Comparison of ENCODE assay signal across 15 cellular contexts in genomic region chr17:44569459-44569858, GRCh38. TPM values are rescaled to one million over a fixed set of nuclear protein-coding genes. Genes with fewer than 3 reads are reported as not detected.
DNase-seq lines count a peak whose midpoint lies in the region; ATAC-seq, FAIRE-seq and TF ChIP-seq lines count a peak whose summit lies in the region.
"Had no signal": no experiment of that assay in that cellular context is flagged by ENCODE, and none has a peak within 500 bp of the region (broad histone marks: within the 10 kb centered on the region; RNA-seq: fewer than 3 reads in every experiment).

No MANE protein-coding gene starts in this region.

- H3K9ac ChIP-seq in IMR-90 (ENCODE audit: low read depth, low read length) (0 out of 2 replicates have a peak overlapping the region, but pooled peaks have one; percentile 40), astrocyte (ENCODE audit: low read length) (peak overlapping the region; percentile 52)

- in situ Hi-C loops in IMR-90 (cut with MboI; ENCODE audit: low sequenced_read_pairs): no loop called here

- no peak overlapping the region for H3K4ac ChIP-seq in IMR-90 (ENCODE audit: low read depth, low read length)

- no CpG with 5 or more reads among the region's 6 CpGs for WGBS in IMR-90 (ENCODE audit: extremely low coverage in 2 of 2, insufficient read length in 1 of 2), 2 experiments

- no peak for ATAC-seq in IMR-90 (ENCODE audit: low read depth)
- no peak for ATAC-seq in stimulated activated naive CD8-positive, alpha-beta T cell treated with anti-CD3 and anti-CD28 coated beads, Interleukin-15, amount 100 ng/mL, for 72 hours
- ATAC-seq: body of pancreas had no signal

- no peaks in the 10 kb centered on the region for H3K36me3 ChIP-seq in IMR-90 (ENCODE audit: control insufficient read depth, insufficient read depth, low read length)
- no peaks in the 10 kb centered on the region for H3K36me3 ChIP-seq in astrocyte (ENCODE audit: insufficient read depth, low read length)
- no peaks in the 10 kb centered on the region for H3K36me3 ChIP-seq in right atrium auricular region
- H3K36me3 ChIP-seq: sigmoid colon, thoracic aorta had no signal

- peak overlapping the region; percentile 31 for H3K4me2 ChIP-seq in IMR-90 (ENCODE audit: low read depth, low read length)
- H3K4me2 ChIP-seq in astrocyte (ENCODE audit: low read length): peak overlapping the region; percentile 77

- POLR2A ChIA-PET in AG04450 (lab: Yijun Ruan, JAX): interaction anchor here (0.7 to 1.5 kb wide), 2 partner anchors 12 to 30 kb away, joined by 4 to 8 read pairs; partner anchors contain the start of gene FZD2
- POLR2A ChIA-PET in IMR-90 (lab: Charles Lee; ENCODE audit: unreplicated experiment): no interaction called here

- peaks cover 0 to 8% of the 10 kb centered on the region in 2 experiments; a peak in 2 of 4 replicates for H3K79me1 ChIP-seq in IMR-90 (ENCODE audit: low read depth in 1 of 2, low read length in 2 of 2)

- H3K9me3 Mint-ChIP-seq in astrocyte (ENCODE audit: unreplicated experiment) (no peaks in the 10 kb centered on the region), nephron progenitor cell (peaks cover 30% of the 10 kb centered on the region)
- H3K9me3 Mint-ChIP-seq in stimulated activated naive CD8-positive, alpha-beta T cell treated with anti-CD3 and anti-CD28 coated beads, Interleukin-15, amount 100 ng/mL, for 72 hours: peaks cover 7 to 15% of the 10 kb centered on the region in 2 donors

- H3K27ac Mint-ChIP-seq in astrocyte (ENCODE audit: unreplicated experiment) (no peak overlapping the region), nephron progenitor cell (peak overlapping the region; percentile 84)
- H3K27ac Mint-ChIP-seq in stimulated activated naive CD8-positive, alpha-beta T cell treated with anti-CD3 and anti-CD28 coated beads, Interleukin-15, amount 100 ng/mL, for 72 hours: peak overlapping the region in 1 of 2 donors; percentile 67

- H4K20me1 ChIP-seq in IMR-90 (ENCODE audit: insufficient read depth, low read length) (no peaks in the 10 kb centered on the region), astrocyte (ENCODE audit: insufficient read depth, low read length) (no peaks in the 10 kb centered on the region)

- no peak overlapping the region for H3K56ac ChIP-seq in IMR-90 (ENCODE audit: extremely low read depth, insufficient read depth, low read length)

- no peak overlapping the region for H2AK9ac ChIP-seq in IMR-90 (replicated peaks; ENCODE audit: low read depth, low read length, poor library complexity)

- H3K4me1 ChIP-seq in IMR-90 (ENCODE audit: control insufficient read depth, insufficient read depth, low read length) (no peaks in the 10 kb centered on the region), astrocyte (ENCODE audit: insufficient read depth, low read length) (no peaks in the 10 kb centered on the region), right atrium auricular region (no peaks in the 10 kb centered on the region)
- H3K4me1 ChIP-seq: body of pancreas, sigmoid colon had no signal

- DNase-seq in AG04450 (ENCODE audit: low read depth, low spot score) (no peak), IMR-90 (no peak), astrocyte (ENCODE audit: low read depth) (no peak), nephron progenitor cell (no peak), GOT3 (lab: John Stamatoyannopoulos, UW) (no peak), right atrium auricular region (ENCODE audit: low spot score) (no peak), NCI-H524 treated with DMSO at 0.1 percent for 48 hours (lab: John Stamatoyannopoulos, UW) (no peak)
- no peak for DNase-seq in stimulated activated naive CD8-positive, alpha-beta T cell treated with anti-CD3 and anti-CD28 coated beads, Interleukin-15, amount 100 ng/mL, for 72 hours
- DNase-seq: activated gamma-delta T cell treated with Interleukin-2 at 50 U/mL for 16 hours; body of pancreas; cortex of kidney; NCI-H510A; sigmoid colon; stimulated activated CD4-positive, alpha-beta T cell treated with anti-CD3 and anti-CD28 coated beads, Interleukin-4, amount 100 ng/mL, for 24 hours had no signal

- H3K23ac ChIP-seq in IMR-90 (ENCODE audit: low read depth, low read length): no peak overlapping the region; the same call in 1 of the 2 replicates

- H3K27ac ChIP-seq in AG04450 (ENCODE audit: low read depth, low read length) (peak overlapping the region; percentile 39), IMR-90 (ENCODE audit: insufficient read depth, low read length) (peak overlapping the region; percentile 57; the same call in 1 of the 2 replicates), astrocyte (ENCODE audit: low read depth, low read length) (peak overlapping the region; percentile 26), right atrium auricular region (no peak overlapping the region)
- H3K27ac ChIP-seq: body of pancreas, sigmoid colon, thoracic aorta had no signal

- peak overlapping the region; percentile 15; the same call in 1 of the 2 replicates for H2BK20ac ChIP-seq in IMR-90 (ENCODE audit: low read depth, low read length)

- dilution Hi-C loops in IMR-90 (cut with HindIII; ENCODE audit: low sequenced_read_pairs, unreplicated experiment): no loop called here

- H3K4me3 ChIP-seq in AG04450 (ENCODE audit: low read depth, low read length): no peak overlapping the region
- no peak overlapping the region for H3K4me3 ChIP-seq in IMR-90 (ENCODE audit: insufficient read depth, low read depth, low read length)
- H3K4me3 ChIP-seq in astrocyte (ENCODE audit: insufficient read depth, low read depth, low read length): peak overlapping the region; percentile 24
- no peak overlapping the region for H3K4me3 ChIP-seq in right atrium auricular region
- H3K4me3 ChIP-seq: body of pancreas, thoracic aorta had no signal

- TF ChIP-seq RAD21 in IMR-90 (IDR thresholded peaks at IDR 0.05; ENCODE audit: low read length): no peak

- no peak overlapping the region for H2AK5ac ChIP-seq in IMR-90 (ENCODE audit: low read depth, low read length)

- H2BK5ac ChIP-seq in IMR-90 (ENCODE audit: low read depth, low read length, poor library complexity, severe bottlenecking): peak overlapping the region; percentile 54

- CTCF ChIA-PET in AG04450 (lab: Charles Lee): interaction anchor here (0.6 kb wide), 1 partner anchor 153 kb away, joined by 3 read pairs; no protein-coding TSS in a partner anchor
- CTCF ChIA-PET in IMR-90 (lab: Yijun Ruan, JAX): interaction anchor here (0.8 kb wide), 1 partner anchor 35 kb away, joined by 3 read pairs; no protein-coding TSS in a partner anchor

- H3K9me3 ChIP-seq in AG04450 (ENCODE audit: control insufficient read depth, insufficient read depth, low read length): peaks cover 18% of the 10 kb centered on the region
- peaks cover 2% of the 10 kb centered on the region; the same call in 1 of the 2 replicates for H3K9me3 ChIP-seq in IMR-90 (ENCODE audit: control insufficient read depth, insufficient read depth, low read length)
- no peaks in the 10 kb centered on the region for H3K9me3 ChIP-seq in astrocyte (ENCODE audit: insufficient read depth, low read depth, low read length)
- peaks cover 0 to 9% of the 10 kb centered on the region in 2 donors for H3K9me3 ChIP-seq in right atrium auricular region

- no peak for TF ChIP-seq POLR2A in IMR-90 (IDR thresholded peaks at IDR 0.05; ENCODE audit: low read depth, low read length)

- 0 out of 2 replicates have a peak overlapping the region, but pooled peaks have one; percentile 8 for H3K14ac ChIP-seq in IMR-90 (replicated peaks; ENCODE audit: low read depth, low read length)

- no peak overlapping the region for H4K5ac ChIP-seq in IMR-90 (ENCODE audit: low read depth, low read length)

- peaks cover 9% of the 10 kb centered on the region for H3K36me3 Mint-ChIP-seq in astrocyte (ENCODE audit: low read depth, unreplicated experiment)
- H3K36me3 Mint-ChIP-seq in nephron progenitor cell (ENCODE audit: low read depth): peaks cover 25% of the 10 kb centered on the region

- H3K4me1 Mint-ChIP-seq in astrocyte (ENCODE audit: low read depth, unreplicated experiment): no peaks in the 10 kb centered on the region
- H3K4me1 Mint-ChIP-seq in nephron progenitor cell: peaks cover 10% of the 10 kb centered on the region
- peaks cover 10% of the 10 kb centered on the region for H3K4me1 Mint-ChIP-seq in stimulated activated naive CD8-positive, alpha-beta T cell treated with anti-CD3 and anti-CD28 coated beads, Interleukin-15, amount 100 ng/mL, for 72 hours

- TF ChIP-seq CTCF in AG04450 (IDR thresholded peaks at IDR 0.05; ENCODE audit: low read depth, low read length) (no peak), IMR-90 (conservative IDR thresholded peaks at IDR 0.05; ENCODE audit: low read depth, low read length) (no peak), astrocyte (IDR thresholded peaks at IDR 0.05; ENCODE audit: insufficient read depth, low read depth, low read length) (no peak), nephron progenitor cell (IDR thresholded peaks at IDR 0.05) (no peak), right atrium auricular region (IDR thresholded peaks at IDR 0.05) (no peak)

- H2BK120ac ChIP-seq in IMR-90 (ENCODE audit: low read depth, low read length): no peak overlapping the region; the same call in 1 of the 2 replicates

- H3K4me3 Mint-ChIP-seq in astrocyte (ENCODE audit: unreplicated experiment) (peak overlapping the region; percentile 14), nephron progenitor cell (no peak overlapping the region)
- H3K4me3 Mint-ChIP-seq in stimulated activated naive CD8-positive, alpha-beta T cell treated with anti-CD3 and anti-CD28 coated beads, Interleukin-15, amount 100 ng/mL, for 72 hours: no peak overlapping the region

- BruUV-seq in IMR-90 (replicated peaks; lab: Mats Ljungman, UMichigan): no TSS peak

- no peak for FAIRE-seq in astrocyte (lab: Jason Lieb, UNC)

- no peaks in the 10 kb centered on the region for H3K79me2 ChIP-seq in astrocyte (ENCODE audit: insufficient read depth, low read length)

- H3K18ac ChIP-seq in IMR-90 (ENCODE audit: low read depth, low read length): peak overlapping the region; percentile 13; the same call in 1 of the 2 replicates

- H3K27me3 Mint-ChIP-seq in astrocyte (ENCODE audit: low read depth, unreplicated experiment) (peaks cover 2% of the 10 kb centered on the region), nephron progenitor cell (ENCODE audit: low read depth, poor library complexity) (peaks cover 3% of the 10 kb centered on the region)
- peaks cover 18% of the 10 kb centered on the region for H3K27me3 Mint-ChIP-seq in stimulated activated naive CD8-positive, alpha-beta T cell treated with anti-CD3 and anti-CD28 coated beads, Interleukin-15, amount 100 ng/mL, for 72 hours

- no peaks in the 10 kb centered on the region; the same call in 1 of the 2 replicates for H3K9me1 ChIP-seq in IMR-90 (ENCODE audit: insufficient read depth, low read length)

- H3K27me3 ChIP-seq in AG04450 (ENCODE audit: control insufficient read depth, insufficient read depth, low read length) (no peaks in the 10 kb centered on the region), IMR-90 (ENCODE audit: control insufficient read depth, insufficient read depth, low read length) (no peaks in the 10 kb centered on the region), astrocyte (ENCODE audit: insufficient read depth, low read length) (no peaks in the 10 kb centered on the region), right atrium auricular region (no peaks in the 10 kb centered on the region)
- H3K27me3 ChIP-seq: body of pancreas, sigmoid colon had no signal

- intact Hi-C loops in IMR-90 (cut with micrococcal nuclease): no loop called here

- H4K91ac ChIP-seq in IMR-90 (ENCODE audit: insufficient read depth, low read depth, low read length): no peak overlapping the region

- H4K8ac ChIP-seq in IMR-90 (ENCODE audit: low read depth in 2 of 2, low read length in 2 of 2): peak overlapping the region in 1 of 2 experiments; percentile 23; a peak in 1 of 4 replicates

- H2AFZ ChIP-seq in IMR-90 (replicated peaks; ENCODE audit: low read length, poor library complexity): peak overlapping the region; percentile 50
- peak overlapping the region; percentile 42 for H2AFZ ChIP-seq in astrocyte (ENCODE audit: low read depth, low read length)

- no peak overlapping the region for H2BK15ac ChIP-seq in IMR-90 (ENCODE audit: low read depth, low read length)

RNA-seq across cellular contexts. Expression of gene FZD2, which starts 12.2 kb away (rescaled TPM):
- polyA plus RNA-seq in AG04450 (2011; rRNA removed): 49.4 and 73.4 TPM in 2 replicates
- polyA minus RNA-seq in AG04450 (2011; rRNA and poly(A)+ RNA removed): 78.2 and 94.9 TPM in 2 replicates
- total RNA-seq in IMR-90 (2012; rRNA removed): 21.3 and 22.8 TPM in 2 replicates
- polyA plus RNA-seq in IMR-90 (2012; rRNA removed): 130 and 133 TPM in 2 replicates
- 46.5 and 172 TPM in 2 replicates for polyA plus RNA-seq in IMR-90 (2012; cell fraction: cytosol; rRNA removed)
- polyA plus RNA-seq in IMR-90 (2012; cell fraction: nucleus; rRNA removed; ENCODE audit: low replicate concordance): 28.2 and 69.3 TPM in 2 replicates
- total RNA-seq in astrocyte: 95.7 and 97.6 TPM in 2 replicates
- total RNA-seq in right atrium auricular region: 1 to 10 TPM; 1.9 to 4.0 TPM

Comparison
In these comparisons a context has a peak if more than half of its experiments do, and no peak if none do; other contexts are left out.
1. H3K27ac ChIP-seq: peak in AG04450 (single experiment), IMR-90 (single experiment) and astrocyte (single experiment); none in right atrium auricular region (0 of 2).